Comparison of ENCODE assay signal across 1 cellular context in genomic region chr2:28896906-28897305, GRCh38.
TF ChIP-seq lines count a peak whose summit lies in the region.

No MANE protein-coding gene starts in this region.

TF ChIP-seq in GM23338, 12 proteins besides CTCF, POLR2A, EP300 and RAD21 (continued from another document):
- no peak for TF ChIP-seq REST (IDR thresholded peaks at IDR 0.05; ENCODE audit: unreplicated experiment)
- no peak for TF ChIP-seq NANOG (IDR thresholded peaks at IDR 0.05; ENCODE audit: borderline replicate concordance)
